ENCODE assay signal across 8 cellular contexts in genomic region chr7:43647314-43647691, GRCh38.
DNase-seq lines count a peak whose midpoint lies in the region; ATAC-seq, FAIRE-seq and TF ChIP-seq lines count a peak whose summit lies in the region.

No MANE protein-coding gene starts in this region.

- peak overlapping the region; percentile 78 for H3K4me3 Mint-ChIP-seq in activated T-cell treated with anti-CD3 and anti-CD28 coated beads, Interleukin-2, amount 50 U/mL, for 24 hours

- H3K4me1 Mint-ChIP-seq in activated T-cell treated with anti-CD3 and anti-CD28 coated beads, Interleukin-2, amount 50 U/mL, for 24 hours (ENCODE audit: low read depth) = peaks cover 98% of the 10 kb centered on the region

- in situ Hi-C loops in astrocyte of the cerebellum (cut with HindIII; ENCODE audit: low sequenced_read_pairs) = loop anchor here (5.0 kb wide), 1 partner anchor 60 kb away; no protein-coding TSS in a partner anchor

- no peaks in the 10 kb centered on the region for H3K27me3 Mint-ChIP-seq in activated T-cell treated with anti-CD3 and anti-CD28 coated beads, Interleukin-2, amount 50 U/mL, for 24 hours

- TF ChIP-seq CTCF in astrocyte of the cerebellum (IDR thresholded peaks at IDR 0.05; ENCODE audit: low read depth, low read length, missing control alignments) (no peak), tibial artery (IDR thresholded peaks at IDR 0.05) (no peak)

- intact Hi-C loops in tibial artery (cut with DNase I; ENCODE audit: low total_unique reads) = loop anchor here (10.0 kb wide), 1 partner anchor 63 kb away; the partner anchor contains the start of gene STK17A

- no peaks in the 10 kb centered on the region for H3K27me3 ChIP-seq in layer of hippocampus (ENCODE audit: control insufficient read depth, insufficient read depth, low read length)
- no peaks in the 10 kb centered on the region for H3K27me3 ChIP-seq in tibial artery

- no peak for FAIRE-seq in GM12892 (lab: Jason Lieb, UNC)

- peak overlapping the region; percentile 97 for H3K27ac Mint-ChIP-seq in activated T-cell treated with anti-CD3 and anti-CD28 coated beads, Interleukin-2, amount 50 U/mL, for 24 hours

- no peak for DNase-seq in activated T-cell treated with anti-CD3 and anti-CD28 coated beads, Interleukin-2, amount 50 U/mL, for 24 hours
- no peak for DNase-seq in activated T-cell treated with anti-CD3 and anti-CD28 coated beads for 4 hours
- DNase-seq in astrocyte of the cerebellum (ENCODE audit: low read depth) = peak; percentile 81
- DNase-seq in tibial artery = no peak
- DNase-seq in GM12892 (ENCODE audit: insufficient read length) = no peak

- H3K4me1 ChIP-seq in tibial artery = peaks cover 0 to 86% (median 75%) of the 10 kb centered on the region in 4 donors

- no peak for TF ChIP-seq POLR2A in GM12892 (IDR thresholded peaks at IDR 0.05; ENCODE audit: low read depth, low read length)

- ATAC-seq in activated CD4-positive, CD25-positive, alpha-beta regulatory T cell treated with anti-CD3 and anti-CD28 coated beads, Interleukin-2, amount 50 U/mL, for 24 hours = no peak
- ATAC-seq in HG02588 (IDR thresholded peaks at IDR 0.05; ENCODE audit: unreplicated experiment) = no peak

- H3K4me3 ChIP-seq in astrocyte of the cerebellum (ENCODE audit: low read depth, low read length) (peak overlapping the region; percentile 17), tibial artery (peak overlapping the region; percentile 29)

- peaks cover 67% of the 10 kb centered on the region for H3K36me3 Mint-ChIP-seq in activated T-cell treated with anti-CD3 and anti-CD28 coated beads, Interleukin-2, amount 50 U/mL, for 24 hours (ENCODE audit: low read depth)

- H3K9me3 ChIP-seq in tibial artery = no peaks in the 10 kb centered on the region

- H3K36me3 ChIP-seq in tibial artery = peaks cover 0 to 21% (median 12%) of the 10 kb centered on the region in 3 donors

- no peaks in the 10 kb centered on the region for H3K9me3 Mint-ChIP-seq in activated T-cell treated with anti-CD3 and anti-CD28 coated beads, Interleukin-2, amount 50 U/mL, for 24 hours

- H3K27ac ChIP-seq in layer of hippocampus (ENCODE audit: low read depth, low read length) (peak overlapping the region; percentile 86), tibial artery (peak overlapping the region; percentile 82 to 91)
